ENCODE assay signal across 8 cellular contexts in genomic region chr1:33633019-33633801, GRCh38.
DNase-seq lines count a peak whose midpoint lies in the region; ATAC-seq, FAIRE-seq and TF ChIP-seq lines count a peak whose summit lies in the region.

No MANE protein-coding gene starts in this region.

- H3F3A ChIP-seq in MM.1S (ENCODE audit: insufficient read depth, low read length) = no peaks in the 10 kb centered on the region

- H3K79me2 ChIP-seq in MM.1S (ENCODE audit: low read length) = no peaks in the 10 kb centered on the region

- no peak overlapping the region for H3K4me3 ChIP-seq in A549
- no peak overlapping the region for H3K4me3 ChIP-seq in MM.1S (ENCODE audit: low read length)
- H3K4me3 ChIP-seq in testis = peak overlapping the region in 1 of 2 donors; percentile 32

- no peak overlapping the region for H2AFZ ChIP-seq in MM.1S (ENCODE audit: low read length)

- POLR2A ChIA-PET in A549 (lab: Yijun Ruan, JAX) = no interaction called here

- DNase-seq in A549 (ENCODE audit: low read depth in 1 of 2, low spot score in 1 of 2) (peak; percentile 56 to 83), MM.1S (peak; percentile 87), SHP77 treated with DMSO at 0.1 percent for 48 hours (lab: John Stamatoyannopoulos, UW) (peak; percentile 61), foreskin keratinocyte (peak; percentile 31 to 41), occipital lobe (lab: John Stamatoyannopoulos, UW) (peak; percentile 82), testis (peak; percentile 97)
- peak; percentile 64 for DNase-seq in activated T-helper 9 cell treated with anti-CD3 and anti-CD28 coated beads, Interleukin-2, amount 50 U/mL, for 16 hours (ENCODE audit: low read depth)

- H3K36me3 ChIP-seq in MM.1S (replicated peaks; ENCODE audit: insufficient read depth, low read length) (no peaks in the 10 kb centered on the region), testis (ENCODE audit: low read depth, missing control alignments) (no peaks in the 10 kb centered on the region)

- H3K4me2 ChIP-seq in A549 (peak overlapping the region; percentile 41; the same call in 1 of the 3 replicates), MM.1S (ENCODE audit: low read depth, low read length) (no peak overlapping the region)

- H3K9me3 ChIP-seq in A549 (no peaks in the 10 kb centered on the region), MM.1S (replicated peaks; ENCODE audit: insufficient read depth, low read length) (no peaks in the 10 kb centered on the region), testis (no peaks in the 10 kb centered on the region)

- no peak overlapping the region for H3K9ac ChIP-seq in MM.1S (ENCODE audit: low read length)

- TF ChIP-seq POLR2A in A549 (IDR thresholded peaks at IDR 0.05; ENCODE audit: low read length) (no peak), testis (IDR thresholded peaks at IDR 0.05) (no peak)

- FAIRE-seq in A549 (lab: Jason Lieb, UNC) = no peak

- peak; percentile 91 for TF ChIP-seq CTCF in A549 (IDR thresholded peaks at IDR 0.05)
- TF ChIP-seq CTCF in MM.1S (IDR thresholded peaks at IDR 0.05; ENCODE audit: low read length) = peak; percentile 99
- TF ChIP-seq CTCF in foreskin keratinocyte (conservative IDR thresholded peaks at IDR 0.05) = peak; percentile 99
- peak; percentile 85 to 92 (median 91) for TF ChIP-seq CTCF in testis (IDR thresholded peaks at IDR 0.05)

- no peak for TF ChIP-seq EP300 in A549 (IDR thresholded peaks at IDR 0.05)

- no peaks in the 10 kb centered on the region for H3K9me2 ChIP-seq in MM.1S (replicated peaks; ENCODE audit: insufficient read depth, low read length)

- intact Hi-C loops in testis (cut with DNase I; ENCODE audit: low total_unique reads) = loop anchor here (10.0 kb wide), 1 partner anchor 1112 kb away; no protein-coding TSS in a partner anchor

- TF ChIP-seq RAD21 in A549 (conservative IDR thresholded peaks at IDR 0.05 in 1 of 2, IDR thresholded peaks at IDR 0.05 in 1 of 2) = peak; percentile 66 to 76

- ATAC-seq in A549 (peak; percentile 88 to 94), GM18867 (IDR thresholded peaks at IDR 0.05; ENCODE audit: unreplicated experiment) (peak; percentile 66), foreskin keratinocyte (peak; percentile 86)

- H3K4me1 ChIP-seq in A549 = no peaks in the 10 kb centered on the region
- H3K4me1 ChIP-seq in MM.1S (ENCODE audit: low read length) = no peaks in the 10 kb centered on the region
- H3K4me1 ChIP-seq in foreskin keratinocyte = no peaks in the 10 kb centered on the region
- H3K4me1 ChIP-seq in testis = no peaks in the 10 kb centered on the region

- H3K27ac ChIP-seq in A549 (no peak overlapping the region), MM.1S (ENCODE audit: low read length) (no peak overlapping the region), foreskin keratinocyte (no peak overlapping the region), testis (no peak overlapping the region)

- no peaks in the 10 kb centered on the region for H4K20me1 ChIP-seq in MM.1S (ENCODE audit: insufficient read depth, low read length)

- 17% methylated on average over 12 of the region's 29 CpGs for WGBS in A549 (ENCODE audit: missing lambda C conversion rate)
- 29 to 33% methylated on average over 17 to 29 of the region's 29 CpGs for WGBS in testis, 2 donors

- peaks cover 64% of the 10 kb centered on the region for H3K27me3 ChIP-seq in MM.1S (replicated peaks; ENCODE audit: insufficient read depth, low read length)
- peaks cover 5% of the 10 kb centered on the region for H3K27me3 ChIP-seq in foreskin keratinocyte
- H3K27me3 ChIP-seq in testis = no peaks in the 10 kb centered on the region

- CTCF ChIA-PET in A549 (lab: Yijun Ruan, JAX) = interaction anchor here (0.6 to 4.6 kb wide), 29 partner anchors 9 to 1109 kb away, joined by 3 to 35 read pairs (median 5); partner anchors contain the start of gene TRIM62

TF ChIP-seq in A549, 52 proteins besides CTCF, POLR2A, EP300 and RAD21:
- TF ChIP-seq E2F6 (IDR thresholded peaks at IDR 0.05; ENCODE audit: borderline replicate concordance, low read depth) = 0 out of 2 replicates have a peak, but pooled peaks have one; percentile 27
- no peak for TF ChIP-seq FOSB (CRISPR knock-in tag; IDR thresholded peaks at IDR 0.05)
- TF ChIP-seq, protein P1, sequence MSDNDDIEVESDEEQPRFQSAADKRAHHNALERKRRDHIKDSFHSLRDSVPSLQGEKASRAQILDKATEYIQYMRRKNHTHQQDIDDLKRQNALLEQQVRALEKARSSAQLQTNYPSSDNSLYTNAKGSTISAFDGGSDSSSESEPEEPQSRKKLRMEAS (IDR thresholded peaks at IDR 0.05) = 0 out of 2 replicates have a peak, but pooled peaks have one; percentile 15
- peak; percentile 78 for TF ChIP-seq SMC3 (IDR thresholded peaks at IDR 0.05)

Comparison
In these comparisons a context has a peak if more than half of its experiments do, and no peak if none do; other contexts are left out.
1. DNase-seq: peak in every context shown above with its lines; median percentile 97 in testis; 87 in MM.1S; 82 in occipital lobe; 70 in A549; 64 in activated T-helper 9 cell treated with anti-CD3 and anti-CD28 coated beads, Interleukin-2, amount 50 U/mL, for 16 hours; 61 in SHP77 treated with DMSO at 0.1 percent for 48 hours; 36 in foreskin keratinocyte.